Comparison of ENCODE assay signal across 15 cellular contexts in the genomic region with DNA sequence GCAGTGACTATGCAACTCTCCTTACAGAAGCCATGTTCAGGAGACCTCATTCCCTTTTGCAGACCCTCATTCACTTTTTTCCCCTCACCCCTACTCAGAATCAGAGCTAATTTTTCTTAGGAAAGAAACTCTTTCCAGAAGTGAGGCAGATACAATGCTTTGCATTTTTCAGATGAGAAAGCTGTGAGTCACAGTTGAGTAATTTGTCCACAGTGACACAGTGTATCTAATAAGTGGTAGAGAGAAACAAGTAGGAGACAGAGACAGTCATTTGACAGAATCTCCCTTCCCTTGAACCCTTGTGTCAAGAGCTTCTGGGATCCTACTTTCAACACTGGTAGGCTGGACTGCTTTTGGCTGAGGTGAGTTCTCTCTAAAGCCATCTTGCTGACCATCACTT.
A peak's percentile ranks its signal among the peaks of the same experiment; 100 is the strongest.
DNase-seq lines count a peak whose midpoint lies in the region; ATAC-seq and TF ChIP-seq lines count a peak whose summit lies in the region.
"Had no signal": no experiment of that assay in that cellular context is flagged by ENCODE, and none has a peak within 500 bp of the region (broad histone marks: within the 10 kb centered on the region; RNA-seq: fewer than 3 reads in every experiment).

No MANE protein-coding gene starts in this region.

- H3K9me3 ChIP-seq in mesodermal cell (ENCODE audit: control insufficient read depth, low read length), result peaks cover 3% of the 10 kb centered on the region
- H3K9me3 ChIP-seq: BLaER1, mucosa of descending colon, psoas muscle had no signal

- ATAC-seq in HG02885 (IDR thresholded peaks at IDR 0.05; ENCODE audit: poor library complexity, unreplicated experiment) (no peak), HG03432 (IDR thresholded peaks at IDR 0.05; ENCODE audit: unreplicated experiment) (no peak)
- ATAC-seq: activated CD8-positive, alpha-beta T cell treated with anti-CD3 and anti-CD28 coated beads, Interleukin-2, amount 10 ng/mL, durations not matched to agents 7 days and 5 days; psoas muscle had no signal

- DNase-seq in AG20443 (ENCODE audit: low spot score) (peak; percentile 53), LoVo (ENCODE audit: low spot score) (peak; percentile 2), cardiac fibroblast (ENCODE audit: low read depth in 2 of 2) (peak; percentile 4 to 59), NCI-H748 (lab: John Stamatoyannopoulos, UW; ENCODE audit: unreplicated experiment) (no peak)
- DNase-seq in stimulated activated CD4-positive, alpha-beta T cell treated with anti-CD3 and anti-CD28 coated beads, Interleukin-2, amount 100 ng/mL, for 24 hours, result no peak
- DNase-seq: activated CD8-positive, alpha-beta T cell treated with anti-CD3 and anti-CD28 coated beads, Interleukin-2, amount 10 ng/mL, durations not matched to agents 7 days and 5 days; activated naive CD4-positive, alpha-beta T cell; mucosa of descending colon; MV-4-11; psoas muscle; T1000 had no signal

- no peaks in the 10 kb centered on the region for H3K4me1 ChIP-seq in mesodermal cell (ENCODE audit: control insufficient read depth, insufficient read depth, low read length, poor library complexity, severe bottlenecking)
- H3K4me1 ChIP-seq: BLaER1, psoas muscle had no signal

- no peak for TF ChIP-seq CTCF in cardiac fibroblast (IDR thresholded peaks at IDR 0.05; ENCODE audit: low read depth, low read length)

- H3K4me3 ChIP-seq in cardiac fibroblast (replicated peaks in 1 of 2; ENCODE audit: low read depth in 2 of 2, low read length in 2 of 2) (no peak overlapping the region), mesodermal cell (ENCODE audit: extremely low read depth, insufficient read depth, low read length, poor library complexity, severe bottlenecking) (no peak overlapping the region)
- H3K4me3 ChIP-seq: BLaER1, mucosa of descending colon, psoas muscle had no signal

- H3K36me3 ChIP-seq in mesodermal cell (ENCODE audit: control insufficient read depth, insufficient read depth, low read length), result no peaks in the 10 kb centered on the region
- H3K36me3 ChIP-seq: BLaER1 had no signal

- peak overlapping the region; percentile 38 for H3K27ac ChIP-seq in mesodermal cell (ENCODE audit: low read depth, low read length, severe bottlenecking)
- H3K27ac ChIP-seq: BLaER1, psoas muscle had no signal

Comparison
In these comparisons a context has a peak if more than half of its experiments do, and no peak if none do; other contexts are left out.
1. DNase-seq: peak in AG20443 (single experiment), LoVo (single experiment) and cardiac fibroblast (2 of 2); none in stimulated activated CD4-positive, alpha-beta T cell treated with anti-CD3 and anti-CD28 coated beads, Interleukin-2, amount 100 ng/mL, for 24 hours (0 of 2) and NCI-H748 (single experiment).